23 cellular contexts compared by ENCODE assay signal in the genomic region with DNA sequence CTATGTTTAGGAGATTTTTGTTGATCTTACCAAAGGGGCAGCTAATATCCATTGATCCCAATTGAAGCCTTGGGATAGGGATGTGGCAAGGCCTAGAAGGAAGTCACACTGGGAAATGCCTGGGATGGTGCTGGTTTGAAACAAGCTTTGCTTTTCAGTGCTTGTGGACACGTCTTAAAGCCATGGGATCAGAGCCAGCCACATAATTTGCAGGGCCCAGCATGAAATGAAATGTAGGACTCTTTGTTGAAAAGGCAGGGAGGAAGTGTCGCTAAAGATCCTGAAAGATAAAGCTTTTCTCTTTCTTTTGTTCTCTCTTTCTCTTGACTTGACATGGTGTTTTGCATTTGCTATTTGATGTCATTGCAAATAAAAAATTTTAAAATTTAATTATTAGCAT. TPM values are rescaled to one million over a fixed set of nuclear protein-coding genes. Genes with fewer than 3 reads are reported as not detected.
DNase-seq lines count a peak whose midpoint lies in the region; ATAC-seq and TF ChIP-seq lines count a peak whose summit lies in the region.
"Had no signal": no experiment of that assay in that cellular context is flagged by ENCODE, and none has a peak within 500 bp of the region (broad histone marks: within the 10 kb centered on the region; RNA-seq: fewer than 3 reads in every experiment).

No MANE protein-coding gene starts in this region.

- no peaks in the 10 kb centered on the region for H4K20me1 ChIP-seq in DOHH2 (ENCODE audit: control insufficient read depth, insufficient read depth, low read depth, low read length)

- peaks cover 5% of the 10 kb centered on the region for H3F3A ChIP-seq in DOHH2 (ENCODE audit: control insufficient read depth, insufficient read depth)

- H3K9me3 ChIP-seq in DOHH2 (ENCODE audit: control insufficient read depth, insufficient read depth, low read length), result no peaks in the 10 kb centered on the region
- H3K9me3 ChIP-seq in HUES64 (ENCODE audit: insufficient read depth, low read depth, low read length), result no peaks in the 10 kb centered on the region
- H3K9me3 ChIP-seq: BLaER1 treated with 17β-estradiol and CSF1 and Interleukin-3, amounts not matched to agents 10 nM and 100 nM; gastrocnemius medialis; prostate gland; upper lobe of right lung had no signal

- H3K36me3 Mint-ChIP-seq in activated naive CD8-positive, alpha-beta T cell, result peaks cover 8% of the 10 kb centered on the region
- H3K36me3 Mint-ChIP-seq in memory B cell, result peaks cover 11% of the 10 kb centered on the region
- H3K36me3 Mint-ChIP-seq: immature natural killer cell had no signal

- no peaks in the 10 kb centered on the region for H3K27me3 ChIP-seq in DOHH2 (ENCODE audit: control insufficient read depth, low read length)
- peaks cover 16% of the 10 kb centered on the region; the same call in 1 of the 2 replicates for H3K27me3 ChIP-seq in HUES64 (ENCODE audit: insufficient read depth, low read length)
- H3K27me3 ChIP-seq: upper lobe of right lung had no signal

- peaks cover 80% of the 10 kb centered on the region for H3K4me1 Mint-ChIP-seq in activated naive CD8-positive, alpha-beta T cell (ENCODE audit: low read depth)
- peaks cover 47% of the 10 kb centered on the region for H3K4me1 Mint-ChIP-seq in memory B cell

- DNase-seq in memory B cell (ENCODE audit: low spot score in 2 of 2) (no peak), NOMO-1 treated with dmso at 0.1 percent for 144 hours (lab: John Stamatoyannopoulos, UW; ENCODE audit: unreplicated experiment) (no peak)
- DNase-seq: activated CD8-positive, alpha-beta memory T cell treated with anti-CD3 and anti-CD28 coated beads, Interleukin-2, amount 50 U/mL, for 48 hours; amniotic stem cell; DMS79; gastrocnemius medialis; immature natural killer cell; IMR-90; NCI-H2029 treated with DMSO at 0.1 percent for 48 hours; NCI-H82; SW 1271; upper lobe of right lung; WERI-Rb-1 had no signal

- no peaks in the 10 kb centered on the region for H3K9me2 ChIP-seq in DOHH2 (replicated peaks; ENCODE audit: control insufficient read depth, low read length)

- TF ChIP-seq CTCF in DOHH2 (IDR thresholded peaks at IDR 0.05; ENCODE audit: low read depth, low read length, poor library complexity, severe bottlenecking), result no peak

- ATAC-seq in memory B cell (ENCODE audit: low read depth) (no peak), HG02610 (IDR thresholded peaks at IDR 0.05; ENCODE audit: unreplicated experiment) (no peak), HG03280 (IDR thresholded peaks at IDR 0.05; ENCODE audit: unreplicated experiment) (no peak), HG02571 (IDR thresholded peaks at IDR 0.05; ENCODE audit: unreplicated experiment) (no peak)
- ATAC-seq: gastrocnemius medialis; stimulated activated memory B cell treated with anti-CD40 and anti-IgM and Interleukin-4, amounts not matched to agents 10 μg/mL and 1 μg/mL and 100 μg/mL, for 72 hours; upper lobe of right lung had no signal

- H3K27ac Mint-ChIP-seq in activated naive CD8-positive, alpha-beta T cell, result peak overlapping the region; percentile 91
- H3K27ac Mint-ChIP-seq in memory B cell, result peak overlapping the region; percentile 10

- H3K27ac ChIP-seq in DOHH2 (ENCODE audit: low read depth, low read length) (no peak overlapping the region), HUES64 (ENCODE audit: low read depth, low read length) (peak overlapping the region; percentile 72; the same call in 1 of the 2 replicates)
- H3K27ac ChIP-seq: BLaER1 treated with 17β-estradiol and CSF1 and Interleukin-3, amounts not matched to agents 10 nM and 100 nM; gastrocnemius medialis; prostate gland; upper lobe of right lung; WERI-Rb-1 had no signal

- no peaks in the 10 kb centered on the region for H3K27me3 Mint-ChIP-seq in activated naive CD8-positive, alpha-beta T cell
- H3K27me3 Mint-ChIP-seq in memory B cell, result no peaks in the 10 kb centered on the region
- H3K27me3 Mint-ChIP-seq: stimulated activated memory B cell treated with anti-CD40 and anti-IgM and Interleukin-4, amounts not matched to agents 10 μg/mL and 1 μg/mL and 100 μg/mL, for 72 hours had no signal

- peaks cover 72% of the 10 kb centered on the region for H3K4me1 ChIP-seq in DOHH2 (ENCODE audit: control insufficient read depth, low read length)
- peaks cover 52% of the 10 kb centered on the region for H3K4me1 ChIP-seq in HUES64 (ENCODE audit: insufficient read depth, low read length)
- H3K4me1 ChIP-seq: prostate gland had no signal

- H3K79me2 ChIP-seq in DOHH2 (ENCODE audit: control insufficient read depth, low read length), result peaks cover 97% of the 10 kb centered on the region

- H3K4me3 ChIP-seq in DOHH2 (ENCODE audit: low read length) (peak overlapping the region; percentile 29), HUES64 (ENCODE audit: low read length) (no peak overlapping the region)
- H3K4me3 ChIP-seq: BLaER1 treated with 17β-estradiol and CSF1 and Interleukin-3, amounts not matched to agents 10 nM and 100 nM; gastrocnemius medialis; prostate gland; smooth muscle cell; upper lobe of right lung had no signal

- H3K36me3 ChIP-seq in DOHH2 (ENCODE audit: control insufficient read depth, low read length) (peaks cover 89% of the 10 kb centered on the region), HUES64 (ENCODE audit: insufficient read depth, low read length) (no peaks in the 10 kb centered on the region; the same call in 1 of the 2 replicates)
- H3K36me3 ChIP-seq: BLaER1 treated with 17β-estradiol and CSF1 and Interleukin-3, amounts not matched to agents 10 nM and 100 nM; gastrocnemius medialis; prostate gland; upper lobe of right lung; WERI-Rb-1 had no signal

- no peak overlapping the region for H3K9ac ChIP-seq in HUES64 (ENCODE audit: low read depth, low read length)
- H3K9ac ChIP-seq: BLaER1 treated with 17β-estradiol and CSF1 and Interleukin-3, amounts not matched to agents 10 nM and 100 nM had no signal

- no peaks in the 10 kb centered on the region for H3K9me3 Mint-ChIP-seq in activated naive CD8-positive, alpha-beta T cell (ENCODE audit: low read depth)
- H3K9me3 Mint-ChIP-seq in memory B cell, result no peaks in the 10 kb centered on the region
- H3K9me3 Mint-ChIP-seq: immature natural killer cell; stimulated activated memory B cell treated with anti-CD40 and anti-IgM and Interleukin-4, amounts not matched to agents 10 μg/mL and 1 μg/mL and 100 μg/mL, for 72 hours had no signal

- H3K4me2 ChIP-seq in DOHH2 (ENCODE audit: low read length), result peak overlapping the region; percentile 80
- H3K4me2 ChIP-seq: smooth muscle cell had no signal

- WGBS in HUES64, result 29% methylated on average over 2 of the region's 2 CpGs

- H3K4me3 Mint-ChIP-seq in activated naive CD8-positive, alpha-beta T cell, result peak overlapping the region; percentile 75
- peak overlapping the region; percentile 29 for H3K4me3 Mint-ChIP-seq in memory B cell
- H3K4me3 Mint-ChIP-seq: immature natural killer cell; stimulated activated memory B cell treated with anti-CD40 and anti-IgM and Interleukin-4, amounts not matched to agents 10 μg/mL and 1 μg/mL and 100 μg/mL, for 72 hours had no signal

RNA-seq across cellular contexts. Expression of a gene that starts 5.0 kb away (rescaled TPM):
- polyA plus RNA-seq in HUES64 (2013, experiment 1 of 2), result 12.9 TPM
- polyA plus RNA-seq in HUES64 (2013, experiment 2 of 2), result 13.8 TPM

RNA-seq across cellular contexts. Expression of a gene that starts 46.2 kb away (rescaled TPM):
- polyA plus RNA-seq in HUES64 (2013, experiment 1 of 2), result 33.1 TPM
- 35.7 TPM for polyA plus RNA-seq in HUES64 (2013, experiment 2 of 2)
